ENCODE assay signal across 24 cellular contexts in the genomic region with DNA sequence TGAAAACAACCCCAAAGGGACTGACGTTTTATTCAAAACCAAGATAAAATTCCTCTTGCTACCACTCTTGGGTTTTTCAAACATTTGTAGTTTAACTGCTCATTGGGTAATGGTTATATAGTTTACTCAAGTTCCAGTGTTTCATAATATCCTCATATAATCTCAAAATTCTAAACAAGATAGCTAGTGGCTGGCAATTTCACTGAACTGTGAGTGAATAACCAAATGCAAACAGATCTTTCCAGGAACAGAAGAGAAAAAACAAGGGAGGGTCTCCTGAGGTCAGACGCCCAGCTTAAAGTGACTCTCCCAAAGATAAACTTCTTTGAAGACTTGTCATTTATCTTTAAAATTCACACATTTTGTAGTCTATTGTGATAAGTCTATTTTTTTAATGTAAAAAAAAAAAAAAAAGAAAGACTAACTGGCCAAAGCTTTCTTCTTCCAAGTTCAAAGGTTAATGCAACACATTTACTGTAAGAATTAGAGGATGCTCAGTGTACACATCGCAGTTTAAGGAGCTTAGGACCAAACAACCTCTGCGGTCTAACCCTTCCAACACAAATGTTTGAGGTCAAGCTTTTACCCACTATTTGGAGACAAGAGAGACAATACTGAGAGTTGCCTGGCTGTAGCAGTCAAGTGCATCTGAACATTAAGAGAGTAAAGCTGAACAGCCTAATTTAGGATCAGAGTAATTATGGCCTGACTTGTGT. TPM values are rescaled to one million over a fixed set of nuclear protein-coding genes. Genes with fewer than 3 reads are reported as not detected.
DNase-seq lines count a peak whose midpoint lies in the region; ATAC-seq, FAIRE-seq and TF ChIP-seq lines count a peak whose summit lies in the region.
"Had no signal": no experiment of that assay in that cellular context is flagged by ENCODE, and none has a peak within 500 bp of the region (broad histone marks: within the 10 kb centered on the region; RNA-seq: fewer than 3 reads in every experiment).

No MANE protein-coding gene starts in this region.

- intact Hi-C loops in activated CD4-positive, alpha-beta T cell treated with anti-CD3 and anti-CD28 coated beads, Interleukin-2, amount 10 ng/mL, durations not matched to agents 24 days and 14 days (cut with micrococcal nuclease): no loop called here
- intact Hi-C loops in pancreas (cut with DNase I): no loop called here

- no peak overlapping the region for H3K9ac ChIP-seq in MM.1S (ENCODE audit: low read length)

- peaks cover 44% of the 10 kb centered on the region for H3K36me3 Mint-ChIP-seq in activated CD4-positive, alpha-beta T cell treated with anti-CD3 and anti-CD28 coated beads, Interleukin-2, amount 10 ng/mL, durations not matched to agents 24 days and 14 days (ENCODE audit: low read depth)
- H3K36me3 Mint-ChIP-seq: naive B cell had no signal

- H3K27me3 ChIP-seq in pancreas: no peaks in the 10 kb centered on the region
- no peaks in the 10 kb centered on the region for H3K27me3 ChIP-seq in MM.1S (replicated peaks; ENCODE audit: insufficient read depth, low read length)
- H3K27me3 ChIP-seq: BLaER1 treated with 17β-estradiol and CSF1 and Interleukin-3, amounts not matched to agents 10 nM and 100 nM; heart right ventricle; SJSA1; uterus had no signal

- peak overlapping the region in 3 of 4 donors; percentile 10 to 80 (median 73) for H3K27ac ChIP-seq in pancreas
- H3K27ac ChIP-seq in MM.1S (ENCODE audit: low read length): no peak overlapping the region
- H3K27ac ChIP-seq: BLaER1 treated with 17β-estradiol and CSF1 and Interleukin-3, amounts not matched to agents 10 nM and 100 nM; SJSA1; uterus had no signal

- no peak overlapping the region for H3K4me3 Mint-ChIP-seq in activated CD4-positive, alpha-beta T cell treated with anti-CD3 and anti-CD28 coated beads, Interleukin-2, amount 10 ng/mL, durations not matched to agents 24 days and 14 days
- H3K4me3 Mint-ChIP-seq: H9, naive B cell had no signal

- WGBS in pancreas, 2 donors: 38 to 39% methylated on average over 4 of the region's 4 CpGs

- H3F3A ChIP-seq in MM.1S (ENCODE audit: insufficient read depth, low read length): no peaks in the 10 kb centered on the region

- TF ChIP-seq CTCF in fibroblast of villous mesenchyme (IDR thresholded peaks at IDR 0.05; ENCODE audit: insufficient read depth, low read depth, low read length) (no peak), pancreas (IDR thresholded peaks at IDR 0.05) (no peak), MM.1S (IDR thresholded peaks at IDR 0.05; ENCODE audit: low read length) (no peak)

- H4K20me1 ChIP-seq in MM.1S (ENCODE audit: insufficient read depth, low read length): no peaks in the 10 kb centered on the region

- DNase-seq in activated CD4-positive, alpha-beta T cell treated with anti-CD3 and anti-CD28 coated beads, Interleukin-2, amount 10 ng/mL, durations not matched to agents 24 days and 14 days: no peak
- no peak for DNase-seq in activated CD4-positive, alpha-beta T cell treated with anti-CD3 and anti-CD28 coated beads for 48 hours
- DNase-seq in OCI-M1 (lab: John Stamatoyannopoulos, UW): peak; percentile 78
- DNase-seq in fibroblast of villous mesenchyme (ENCODE audit: low read depth): peak; percentile 91
- no peak for DNase-seq in pancreas
- DNase-seq in MM.1S: no peak
- DNase-seq in activated gamma-delta T cell (lab: John Stamatoyannopoulos, UW): no peak
- DNase-seq: activated CD8-positive, alpha-beta memory T cell treated with anti-CD3 and anti-CD28 coated beads, Interleukin-2, amount 50 U/mL, for 48 hours; activated naive CD4-positive, alpha-beta T cell treated with Interleukin-2 at 50 U/mL for 16 hours; DMS 273 treated with DMSO at 0.1 percent for 48 hours; H9; heart right ventricle; NCI-H1436 treated with DMSO at 0.1 percent for 48 hours; NCI-H2171; NCI-H774; stimulated activated CD4-positive, alpha-beta T cell treated with anti-CD3 and anti-CD28 coated beads, Interleukin-4, amount 100 ng/mL, for 24 hours; uterus had no signal

- no peak overlapping the region for H3K4me2 ChIP-seq in MM.1S (ENCODE audit: low read depth, low read length)
- H3K4me2 ChIP-seq: BLaER1 treated with 17β-estradiol and CSF1 and Interleukin-3, amounts not matched to agents 10 nM and 100 nM had no signal

- FAIRE-seq in pancreas (lab: Jason Lieb, UNC): no peak
- FAIRE-seq: A204.1, islet of Langerhans, small intestine had no signal

- peaks cover 66% of the 10 kb centered on the region for H3K4me1 Mint-ChIP-seq in activated CD4-positive, alpha-beta T cell treated with anti-CD3 and anti-CD28 coated beads, Interleukin-2, amount 10 ng/mL, durations not matched to agents 24 days and 14 days

- peaks cover 4% of the 10 kb centered on the region for H3K9me3 Mint-ChIP-seq in activated CD4-positive, alpha-beta T cell treated with anti-CD3 and anti-CD28 coated beads, Interleukin-2, amount 10 ng/mL, durations not matched to agents 24 days and 14 days
- H3K9me3 Mint-ChIP-seq: naive B cell had no signal

- H3K36me3 ChIP-seq in pancreas: no peaks in the 10 kb centered on the region
- no peaks in the 10 kb centered on the region for H3K36me3 ChIP-seq in MM.1S (replicated peaks; ENCODE audit: insufficient read depth, low read length)
- H3K36me3 ChIP-seq: heart right ventricle, uterus had no signal

- no peak overlapping the region for H3K4me3 ChIP-seq in fibroblast of villous mesenchyme (ENCODE audit: low read depth, low read length)
- no peak overlapping the region for H3K4me3 ChIP-seq in pancreas
- H3K4me3 ChIP-seq in MM.1S (ENCODE audit: low read length): no peak overlapping the region
- H3K4me3 ChIP-seq: BLaER1 treated with 17β-estradiol and CSF1 and Interleukin-3, amounts not matched to agents 10 nM and 100 nM; heart right ventricle; SJSA1; uterus had no signal

- H2AFZ ChIP-seq in MM.1S (ENCODE audit: low read length): no peak overlapping the region

- H3K27ac Mint-ChIP-seq in activated CD4-positive, alpha-beta T cell treated with anti-CD3 and anti-CD28 coated beads, Interleukin-2, amount 10 ng/mL, durations not matched to agents 24 days and 14 days: peak overlapping the region; percentile 42

- no peaks in the 10 kb centered on the region for H3K27me3 Mint-ChIP-seq in activated CD4-positive, alpha-beta T cell treated with anti-CD3 and anti-CD28 coated beads, Interleukin-2, amount 10 ng/mL, durations not matched to agents 24 days and 14 days
- H3K27me3 Mint-ChIP-seq: naive B cell had no signal

- H3K79me2 ChIP-seq in MM.1S (ENCODE audit: low read length): peaks cover 8% of the 10 kb centered on the region; the same call in 1 of the 2 replicates

- H3K9me3 ChIP-seq in pancreas (no peaks in the 10 kb centered on the region), MM.1S (replicated peaks; ENCODE audit: insufficient read depth, low read length) (no peaks in the 10 kb centered on the region)
- H3K9me3 ChIP-seq: heart right ventricle, SJSA1, uterus had no signal

- peaks cover 18 to 51% (median 39%) of the 10 kb centered on the region in 3 donors for H3K4me1 ChIP-seq in pancreas
- H3K4me1 ChIP-seq in MM.1S (ENCODE audit: low read length): peaks cover 15% of the 10 kb centered on the region

- no peaks in the 10 kb centered on the region for H3K9me2 ChIP-seq in MM.1S (replicated peaks; ENCODE audit: insufficient read depth, low read length)

- peak; percentile 48 to 59 (median 52) for ATAC-seq in pancreas
- ATAC-seq in GM21526 (IDR thresholded peaks at IDR 0.05; ENCODE audit: low FRiP score, unreplicated experiment): no peak
- ATAC-seq: heart right ventricle had no signal

RNA-seq across cellular contexts. Expression of a gene that starts 26.6 kb away (rescaled TPM):
- total RNA-seq in activated CD4-positive, alpha-beta T cell treated with anti-CD3 and anti-CD28 coated beads, Interleukin-2, amount 10 ng/mL, durations not matched to agents 24 days and 14 days: 111 and 118 TPM in 2 replicates
- 36.4 and 55.3 TPM in 2 replicates for total RNA-seq in fibroblast of villous mesenchyme
- total RNA-seq in pancreas: 10 to 100 TPM in 5 of 6 donors, 1 to 10 TPM in 1; 9.9 to 23.0 (median 13.7) TPM
- polyA plus RNA-seq in pancreas: 1 to 10 TPM; 5.1 to 8.2 TPM

Comparison
In these comparisons a context has a peak if more than half of its experiments do, and no peak if none do; other contexts are left out.
1. DNase-seq: peak in OCI-M1 (single experiment) and fibroblast of villous mesenchyme (single experiment); none in activated CD4-positive, alpha-beta T cell treated with anti-CD3 and anti-CD28 coated beads, Interleukin-2, amount 10 ng/mL, durations not matched to agents 24 days and 14 days (single experiment), activated CD4-positive, alpha-beta T cell treated with anti-CD3 and anti-CD28 coated beads for 48 hours (single experiment), pancreas (0 of 6), MM.1S (single experiment) and activated gamma-delta T cell (single experiment).